21 cellular contexts compared by ENCODE assay signal in the genomic region with DNA sequence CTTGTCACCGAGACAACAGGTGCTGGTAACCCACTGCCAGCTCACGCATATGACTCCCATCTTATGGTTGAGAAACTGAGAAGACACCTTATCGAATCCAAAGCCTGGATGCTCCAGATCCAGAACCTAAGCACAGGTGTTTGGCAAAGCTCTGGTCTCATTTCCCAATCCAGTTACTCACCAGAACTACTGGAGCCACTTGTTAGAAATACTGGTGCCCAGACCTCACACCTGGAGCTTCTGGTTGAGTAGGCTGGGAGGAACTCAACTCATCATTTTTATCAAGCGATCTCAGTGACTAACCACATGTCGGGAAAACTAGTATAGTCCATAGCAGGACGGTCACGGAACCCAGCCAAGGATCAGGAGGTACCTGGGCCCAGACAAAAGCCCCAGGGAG.
"Had no signal": no experiment of that assay in that cellular context is flagged by ENCODE, and none has a peak within 500 bp of the region (broad histone marks: within the 10 kb centered on the region; RNA-seq: fewer than 3 reads in every experiment).

No MANE protein-coding gene starts in this region.

- H3K27ac Mint-ChIP-seq: effector memory CD8-positive, alpha-beta T cell; endodermal cell; mesothelial cell of epicardium; naive thymus-derived CD4-positive, alpha-beta T cell had no signal

- H3K4me1 ChIP-seq: gastrocnemius medialis had no signal

- H3K9me3 ChIP-seq: esophagus squamous epithelium, gastrocnemius medialis, left lung, lower lobe of right lung had no signal

- H3K36me3 ChIP-seq: esophagus squamous epithelium, gastrocnemius medialis, heart right ventricle, left lung, lower lobe of right lung had no signal

- H3K27me3 ChIP-seq: esophagus squamous epithelium, gastrocnemius medialis, heart right ventricle, left lung had no signal

- DNase-seq: effector CD8-positive, alpha-beta T cell; effector memory CD8-positive, alpha-beta T cell; endodermal cell; erythroblast; esophagus squamous epithelium; foreskin fibroblast; foreskin melanocyte; glutamatergic neuron; heart right ventricle; hippocampal formation; left cardiac atrium; left lung; left ventricle myocardium superior; lower lobe of right lung; mesenchymal stem cell; naive thymus-derived CD4-positive, alpha-beta T cell had no signal

- H3K27me3 Mint-ChIP-seq: effector memory CD8-positive, alpha-beta T cell had no signal

- H3K4me3 ChIP-seq: coronary artery, esophagus squamous epithelium, gastrocnemius medialis, heart right ventricle, left lung, lower lobe of right lung had no signal

- H3K9me3 Mint-ChIP-seq: effector memory CD8-positive, alpha-beta T cell had no signal

- H3K27ac ChIP-seq: coronary artery, epithelial cell of prostate, esophagus squamous epithelium, gastrocnemius medialis, heart right ventricle, left lung, lower lobe of right lung had no signal

- ATAC-seq: effector memory CD8-positive, alpha-beta T cell; esophagus mucosa; heart right ventricle; left cardiac atrium; left lung; left ventricle myocardium superior; lower lobe of right lung; naive thymus-derived CD4-positive, alpha-beta T cell had no signal

- H3K4me3 Mint-ChIP-seq: effector memory CD8-positive, alpha-beta T cell; endodermal cell; mesothelial cell of epicardium; naive thymus-derived CD4-positive, alpha-beta T cell had no signal
